ENCODE assay signal across 8 cellular contexts in the genomic region with DNA sequence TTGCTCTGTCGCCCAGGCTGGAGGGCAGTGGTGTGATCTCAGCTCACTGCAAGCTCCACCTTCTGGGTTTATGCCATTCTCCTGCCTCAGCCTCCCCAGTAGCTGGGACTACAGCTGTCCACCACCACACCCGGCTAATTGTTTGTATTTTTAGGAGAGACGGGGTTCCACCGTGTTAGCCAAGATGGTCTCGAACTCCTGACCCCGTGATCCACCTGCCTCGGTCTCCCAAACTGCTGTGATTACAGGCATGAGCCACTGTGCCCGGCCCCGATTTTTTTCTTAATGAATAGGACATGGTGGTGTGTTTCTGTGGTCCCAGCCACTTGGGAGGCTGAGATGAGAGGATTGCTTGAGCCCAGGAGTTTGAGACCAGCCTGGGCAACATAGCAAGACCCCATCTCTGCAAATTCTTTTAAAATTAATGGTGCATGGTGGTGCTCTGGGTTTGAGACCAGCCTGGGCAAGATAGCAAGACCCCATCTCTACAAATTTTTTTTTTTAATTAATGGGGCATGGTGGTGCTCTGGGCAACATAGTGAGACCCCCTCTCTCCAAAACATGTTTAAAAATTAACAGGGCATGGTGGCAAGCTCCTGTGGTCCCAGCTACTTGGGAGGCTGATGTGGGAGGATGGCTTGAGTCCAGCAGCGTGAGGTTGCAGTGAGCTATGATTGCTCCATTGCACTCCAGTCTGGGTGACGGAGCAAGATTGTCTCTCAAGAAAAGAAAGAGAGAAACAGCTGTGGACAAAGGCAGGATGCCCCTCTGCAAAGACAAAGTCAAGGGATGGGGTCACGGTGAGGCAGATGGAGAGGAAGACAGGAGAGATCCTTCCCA.
A peak's percentile ranks its signal among the peaks of the same experiment; 100 is the strongest.
DNase-seq lines count a peak whose midpoint lies in the region; ATAC-seq and TF ChIP-seq lines count a peak whose summit lies in the region.
"Not testable (repeated sequence)": the region's sequence is repeated elsewhere in the genome, so short reads cannot be mapped to it uniquely, and the experiment has no call there.

No MANE protein-coding gene starts in this region.

- H2BK5ac ChIP-seq in mesendoderm (ENCODE audit: low read length): not testable (repeated sequence)

- not testable (repeated sequence) for H3K18ac ChIP-seq in mesendoderm (ENCODE audit: low read length)

- H2AK5ac ChIP-seq in mesendoderm (ENCODE audit: low read length): not testable (repeated sequence)

- not testable (repeated sequence) for H3K79me1 ChIP-seq in mesendoderm (ENCODE audit: low read length)

- not testable (repeated sequence) for H3K9ac ChIP-seq in endodermal cell (ENCODE audit: extremely low read depth, low read length, poor library complexity, severe bottlenecking); iPS-20b (ENCODE audit: low read depth, low read length); mesendoderm (ENCODE audit: low read length)

- H3K9me3 ChIP-seq in endodermal cell (ENCODE audit: control insufficient read depth, low read length) (peaks cover 86% of the 10 kb centered on the region), right atrium auricular region (peaks cover 0 to 31% of the 10 kb centered on the region in 2 donors), iPS-20b (ENCODE audit: insufficient read depth, low read depth, low read length) (peaks cover 90% of the 10 kb centered on the region), sigmoid colon (peaks cover 5 to 56% (median 12%) of the 10 kb centered on the region in 4 donors)

- TF ChIP-seq POLR2A in sigmoid colon (IDR thresholded peaks at IDR 0.05): not testable (repeated sequence)

- H3K27ac ChIP-seq in GM23338 (ENCODE audit: low read depth); endodermal cell (ENCODE audit: low read depth, low read length); right atrium auricular region; iPS-20b (ENCODE audit: low read length); mesendoderm (ENCODE audit: low read depth, low read length); sigmoid colon: not testable (repeated sequence)

- not testable (repeated sequence) for H4K8ac ChIP-seq in mesendoderm (ENCODE audit: low read depth, low read length)

- H4K20me1 ChIP-seq in GM23338 (replicated peaks; ENCODE audit: insufficient read depth): not testable (repeated sequence)

- not testable (repeated sequence) for ATAC-seq in GM23338

- not testable (repeated sequence) for H3K79me2 ChIP-seq in GM23338 (replicated peaks; ENCODE audit: insufficient read depth); mesendoderm (ENCODE audit: control insufficient read depth, insufficient read depth, low read length)

- not testable (repeated sequence) for H3K4me1 Mint-ChIP-seq in GM23338; activated CD4-positive, alpha-beta T cell treated with anti-CD3 and anti-CD28 coated beads, Interleukin-2, amount 10 ng/mL, durations not matched to agents 24 days and 14 days; endodermal cell

- H3K9me3 Mint-ChIP-seq in GM23338: peaks cover 100% of the 10 kb centered on the region
- H3K9me3 Mint-ChIP-seq in activated CD4-positive, alpha-beta T cell treated with anti-CD3 and anti-CD28 coated beads, Interleukin-2, amount 10 ng/mL, durations not matched to agents 24 days and 14 days: peaks cover 39% of the 10 kb centered on the region
- H3K9me3 Mint-ChIP-seq in endodermal cell: peaks cover 98% of the 10 kb centered on the region

- DNase-seq in GM23338 (ENCODE audit: low spot score); mesendoderm: not testable (repeated sequence)
- peak; percentile 53 for DNase-seq in activated CD4-positive, alpha-beta T cell treated with anti-CD3 and anti-CD28 coated beads, Interleukin-2, amount 10 ng/mL, durations not matched to agents 24 days and 14 days
- DNase-seq in endodermal cell: peak; percentile 17
- DNase-seq in right atrium auricular region (ENCODE audit: low spot score): peak; percentile 60
- DNase-seq in sigmoid colon: peak; percentile 68
- peak; percentile 44 for DNase-seq in ureter (ENCODE audit: low spot score)

- H3K4me3 ChIP-seq in GM23338 (peak overlapping the region; percentile 10; the same call in 1 of the 2 replicates), endodermal cell (ENCODE audit: low read length) (peak overlapping the region; percentile 42), iPS-20b (ENCODE audit: low read length) (peak overlapping the region; percentile 14; the same call in 1 of the 2 replicates), mesendoderm (ENCODE audit: low read length) (peak overlapping the region; percentile 8)
- H3K4me3 ChIP-seq in right atrium auricular region, sigmoid colon: not testable (repeated sequence)

- H3K23ac ChIP-seq in mesendoderm (ENCODE audit: low read length): not testable (repeated sequence)

- H3K4ac ChIP-seq in mesendoderm (ENCODE audit: low read depth, low read length): not testable (repeated sequence)

- not testable (repeated sequence) for TF ChIP-seq EP300 in sigmoid colon (IDR thresholded peaks at IDR 0.05)

- TF ChIP-seq CTCF in GM23338 (conservative IDR thresholded peaks at IDR 0.05; ENCODE audit: low read depth in 2 of 2); endodermal cell (conservative IDR thresholded peaks at IDR 0.05); right atrium auricular region (IDR thresholded peaks at IDR 0.05); sigmoid colon (IDR thresholded peaks at IDR 0.05): not testable (repeated sequence)

- H3K36me3 ChIP-seq in GM23338 (ENCODE audit: insufficient read depth); endodermal cell (ENCODE audit: control insufficient read depth, insufficient read depth, low read length); right atrium auricular region; iPS-20b (ENCODE audit: insufficient read depth, low read depth, low read length); mesendoderm (ENCODE audit: control insufficient read depth, insufficient read depth, low read length); sigmoid colon: not testable (repeated sequence)

- H3K27me3 ChIP-seq in GM23338 (ENCODE audit: insufficient read depth); endodermal cell (ENCODE audit: control insufficient read depth, insufficient read depth, low read length, poor library complexity, severe bottlenecking); right atrium auricular region; iPS-20b (ENCODE audit: insufficient read depth, low read length); mesendoderm (ENCODE audit: insufficient read depth, low read length, poor library complexity); sigmoid colon: not testable (repeated sequence)

- H3K36me3 Mint-ChIP-seq in GM23338 (ENCODE audit: low read depth) (peaks cover 82% of the 10 kb centered on the region), endodermal cell (ENCODE audit: low read depth) (peaks cover 11% of the 10 kb centered on the region)
- peaks cover 10% of the 10 kb centered on the region for H3K36me3 Mint-ChIP-seq in activated CD4-positive, alpha-beta T cell treated with anti-CD3 and anti-CD28 coated beads, Interleukin-2, amount 10 ng/mL, durations not matched to agents 24 days and 14 days (ENCODE audit: low read depth)

- intact Hi-C loops in activated CD4-positive, alpha-beta T cell treated with anti-CD3 and anti-CD28 coated beads, Interleukin-2, amount 10 ng/mL, durations not matched to agents 24 days and 14 days (cut with micrococcal nuclease); sigmoid colon (cut with DNase I): not testable (repeated sequence)

- H3K27me3 Mint-ChIP-seq in GM23338 (ENCODE audit: insufficient read depth, low read depth, poor library complexity): peaks cover 41% of the 10 kb centered on the region
- not testable (repeated sequence) for H3K27me3 Mint-ChIP-seq in activated CD4-positive, alpha-beta T cell treated with anti-CD3 and anti-CD28 coated beads, Interleukin-2, amount 10 ng/mL, durations not matched to agents 24 days and 14 days; endodermal cell (ENCODE audit: insufficient read depth)

- not testable (repeated sequence) for H3K4me3 Mint-ChIP-seq in GM23338; activated CD4-positive, alpha-beta T cell treated with anti-CD3 and anti-CD28 coated beads, Interleukin-2, amount 10 ng/mL, durations not matched to agents 24 days and 14 days; endodermal cell

- not testable (repeated sequence) for H4K5ac ChIP-seq in mesendoderm (ENCODE audit: low read length)

- H3K27ac Mint-ChIP-seq in GM23338; activated CD4-positive, alpha-beta T cell treated with anti-CD3 and anti-CD28 coated beads, Interleukin-2, amount 10 ng/mL, durations not matched to agents 24 days and 14 days; endodermal cell: not testable (repeated sequence)

- not testable (repeated sequence) for H3F3A ChIP-seq in GM23338 (replicated peaks; ENCODE audit: low read depth)

- not testable (repeated sequence) for H2BK15ac ChIP-seq in mesendoderm (replicated peaks; ENCODE audit: low read depth)

- H3K4me1 ChIP-seq in GM23338 (ENCODE audit: insufficient read depth); endodermal cell (ENCODE audit: control insufficient read depth, insufficient read depth, low read length); right atrium auricular region; iPS-20b (ENCODE audit: insufficient read depth, low read length); mesendoderm (ENCODE audit: control insufficient read depth, low read depth, low read length); sigmoid colon: not testable (repeated sequence)

- H2AFZ ChIP-seq in GM23338: not testable (repeated sequence)

- not testable (repeated sequence) for H3K56ac ChIP-seq in mesendoderm (ENCODE audit: low read length)

- not testable (repeated sequence) for H2BK120ac ChIP-seq in mesendoderm (ENCODE audit: low read depth, low read length)

- not testable (repeated sequence) for H3K4me2 ChIP-seq in GM23338; mesendoderm (ENCODE audit: low read length)

- 74 to 76% methylated on average over 10 to 12 of the region's 12 CpGs for WGBS in endodermal cell (ENCODE audit: insufficient coverage in 1 of 2, insufficient read length in 1 of 2), 2 experiments
- no CpG with 5 or more reads among the region's 12 CpGs for WGBS in mesendoderm (ENCODE audit: extremely low coverage, insufficient coverage, low lambda C conversion rate)
- WGBS in sigmoid colon, 2 donors: 77% methylated on average over 12 of the region's 12 CpGs

- H3K9me2 ChIP-seq in GM23338 (ENCODE audit: insufficient read depth): not testable (repeated sequence)
